Comparison of ENCODE assay signal across 9 cellular contexts in genomic region chr12:119803391-119803791, GRCh38.
A peak's percentile ranks its signal among the peaks of the same experiment; 100 is the strongest.
DNase-seq lines count a peak whose midpoint lies in the region; FAIRE-seq and TF ChIP-seq lines count a peak whose summit lies in the region.
"Had no signal": no experiment of that assay in that cellular context is flagged by ENCODE, and none has a peak within 500 bp of the region (broad histone marks: within the 10 kb centered on the region; RNA-seq: fewer than 3 reads in every experiment).

No MANE protein-coding gene starts in this region.

- H3K27me3 ChIP-seq in H7 (ENCODE audit: control insufficient read depth, insufficient read depth, low read length) (no peaks in the 10 kb centered on the region), dorsolateral prefrontal cortex (no peaks in the 10 kb centered on the region), small intestine (ENCODE audit: control insufficient read depth in 2 of 2, insufficient read depth in 2 of 2, low read length in 2 of 2) (no peaks in the 10 kb centered on the region)

- TF ChIP-seq CTCF in dorsolateral prefrontal cortex (IDR thresholded peaks at IDR 0.05 in 54 of 56, conservative IDR thresholded peaks at IDR 0.05 in 2 of 56; ENCODE audit: low read depth in 1 of 56, partially characterized antibody in 56 of 56), result peak in 8 of 56 donors; percentile 8 to 30 (median 18)

- H3K4me1 ChIP-seq in small intestine (ENCODE audit: control insufficient read depth in 2 of 2, insufficient read depth in 1 of 2, low read depth in 1 of 2, low read length in 1 of 2), result no peaks in the 10 kb centered on the region

- H3K9me3 ChIP-seq in small intestine (ENCODE audit: control insufficient read depth, low read depth), result no peaks in the 10 kb centered on the region

- H3K36me3 ChIP-seq in H7 (replicated peaks; ENCODE audit: control insufficient read depth, insufficient read depth, low read length), result no peaks in the 10 kb centered on the region; the same call in none of the 2 replicates
- H3K36me3 ChIP-seq in small intestine (ENCODE audit: control insufficient read depth in 2 of 2, insufficient read depth in 2 of 2, low read length in 2 of 2), result no peaks in the 10 kb centered on the region

- intact Hi-C loops in dorsolateral prefrontal cortex (cut with DNase I), result loop anchor here in 1 of 2 donors (5.0 kb wide), 1 partner anchor 99 kb away; no protein-coding TSS in a partner anchor

- DNase-seq in H7 (peak; percentile 75), dorsolateral prefrontal cortex (peak; percentile 28 to 73 (median 66)), iris pigment epithelial cell (ENCODE audit: low read depth) (peak; percentile 79), skeletal muscle cell (ENCODE audit: low read depth) (no peak), foreskin melanocyte (no peak), kidney glomerular epithelial cell (lab: John Stamatoyannopoulos, UW) (no peak), small intestine (no peak), KG1 (lab: John Stamatoyannopoulos, UW) (no peak)
- DNase-seq: DMS79 treated with DMSO at 0.1 percent for 48 hours had no signal

- WGBS in small intestine, 3 donors, result 60 to 88% (median 84%) methylated on average over 16 of the region's 16 CpGs

- FAIRE-seq in small intestine (lab: Jason Lieb, UNC), result no peak

- H3K27ac ChIP-seq in dorsolateral prefrontal cortex (peak overlapping the region in 57 of 59 donors; percentile 46 to 95 (median 82)), small intestine (ENCODE audit: low read depth in 1 of 2, low read length in 1 of 2) (no peak overlapping the region)

- H3K4me3 ChIP-seq in H7 (ENCODE audit: insufficient read depth, low read depth, low read length), result peak overlapping the region; percentile 16; the same call in 1 of the 2 replicates
- H3K4me3 ChIP-seq in dorsolateral prefrontal cortex, result peak overlapping the region; percentile 46 to 82 (median 67)
- H3K4me3 ChIP-seq in skeletal muscle cell (ENCODE audit: low read depth, low read length), result peak overlapping the region; percentile 48
- H3K4me3 ChIP-seq in small intestine (ENCODE audit: low read depth in 1 of 2, low read length in 2 of 2), result no peak overlapping the region

Comparison
In these comparisons a context has a peak if more than half of its experiments do, and no peak if none do; other contexts are left out.
1. DNase-seq: peak in H7 (single experiment), dorsolateral prefrontal cortex (10 of 10) and iris pigment epithelial cell (single experiment); none in skeletal muscle cell (single experiment), foreskin melanocyte (single experiment), kidney glomerular epithelial cell (single experiment), small intestine (single experiment) and KG1 (single experiment).
2. H3K4me3 ChIP-seq: peak in H7 (single experiment), dorsolateral prefrontal cortex (59 of 59) and skeletal muscle cell (single experiment); none in small intestine (0 of 2).
3. H3K27ac ChIP-seq: peak in dorsolateral prefrontal cortex (57 of 59); none in small intestine (0 of 2).